20 cellular contexts compared by ENCODE assay signal in genomic region chr10:84539244-84539643, GRCh38.
DNase-seq lines count a peak whose midpoint lies in the region; ATAC-seq, FAIRE-seq and TF ChIP-seq lines count a peak whose summit lies in the region.
"Had no signal": no experiment of that assay in that cellular context is flagged by ENCODE, and none has a peak within 500 bp of the region (broad histone marks: within the 10 kb centered on the region; RNA-seq: fewer than 3 reads in every experiment).

No MANE protein-coding gene starts in this region.

- H2AFZ ChIP-seq in astrocyte (ENCODE audit: low read depth, low read length): no peak overlapping the region

- H3K9me3 ChIP-seq in astrocyte (ENCODE audit: insufficient read depth, low read depth, low read length): no peaks in the 10 kb centered on the region
- H3K9me3 ChIP-seq: ascending aorta, left ventricle myocardium inferior, right atrium auricular region had no signal

- FAIRE-seq in astrocyte (lab: Jason Lieb, UNC): no peak

- DNase-seq in AG08395 (ENCODE audit: low spot score): peak; percentile 38
- DNase-seq in HS-5 (ENCODE audit: low read depth): peak; percentile 72
- no peak for DNase-seq in astrocyte (ENCODE audit: low read depth)
- peak; percentile 31 for DNase-seq in glomerular visceral epithelial cell (ENCODE audit: extremely low spot score)
- DNase-seq in NCI-H1694 treated with DMSO at 0.1 percent for 48 hours (lab: John Stamatoyannopoulos, UW): no peak
- DNase-seq in HuH-7 (ENCODE audit: low spot score): no peak
- DNase-seq in NCI-H1048 (lab: John Stamatoyannopoulos, UW): no peak
- DNase-seq: activated CD4-positive, alpha-beta T cell treated with anti-CD3 and anti-CD28 coated beads, Interleukin-2, amount 10 ng/mL, durations not matched to agents 24 days and 14 days; activated naive CD4-positive, alpha-beta T cell treated with Interleukin-2 at 50 U/mL for 16 hours; glutamatergic neuron; left ventricle myocardium inferior; NCI-H1694; NK-92 treated with Interleukin-12 subunit alpha and Interleukin-12 subunit beta, amount 100 ng/mL, for 24 hours; nucleus accumbens; RPMI8226 had no signal

- H3K27me3 Mint-ChIP-seq in astrocyte (ENCODE audit: low read depth, unreplicated experiment): peaks cover 1% of the 10 kb centered on the region

- H3K36me3 Mint-ChIP-seq in astrocyte (ENCODE audit: low read depth, unreplicated experiment): peaks cover 2% of the 10 kb centered on the region

- ATAC-seq in GM19467 (IDR thresholded peaks at IDR 0.05; ENCODE audit: unreplicated experiment): no peak

- peak overlapping the region; percentile 98 for H3K27ac ChIP-seq in astrocyte (ENCODE audit: low read depth, low read length)
- H3K27ac ChIP-seq: ascending aorta, left ventricle myocardium inferior, right atrium auricular region had no signal

- peaks cover 18% of the 10 kb centered on the region for H3K4me1 ChIP-seq in astrocyte (ENCODE audit: insufficient read depth, low read length)

- H3K27me3 ChIP-seq in astrocyte (ENCODE audit: insufficient read depth, low read length): no peaks in the 10 kb centered on the region
- H3K27me3 ChIP-seq: ascending aorta, right atrium auricular region had no signal

- H3K79me2 ChIP-seq in astrocyte (ENCODE audit: insufficient read depth, low read length): no peaks in the 10 kb centered on the region

- H3K9me3 Mint-ChIP-seq in astrocyte (ENCODE audit: unreplicated experiment): no peaks in the 10 kb centered on the region
- H3K9me3 Mint-ChIP-seq: activated CD4-positive, alpha-beta T cell treated with anti-CD3 and anti-CD28 coated beads, Interleukin-2, amount 10 ng/mL, durations not matched to agents 24 days and 14 days; dendritic cell treated with granulocyte-macrophage colony-stimulating factor and Interleukin-4, amounts not matched to agents 40 ng/mL and 50 ng/mL, for 4 days; stimulated activated naive CD8-positive, alpha-beta T cell treated with anti-CD3 and anti-CD28 coated beads, Interleukin-15, Interleukin-2, amounts not matched to agents 100 ng/mL and 50 ng/mL, for 24 hours had no signal

- peak overlapping the region; percentile 90 for H3K9ac ChIP-seq in astrocyte (ENCODE audit: low read length)

- H4K20me1 ChIP-seq in astrocyte (ENCODE audit: insufficient read depth, low read length): no peaks in the 10 kb centered on the region

- peak overlapping the region; percentile 87 for H3K27ac Mint-ChIP-seq in astrocyte (ENCODE audit: unreplicated experiment)
- H3K27ac Mint-ChIP-seq: activated CD4-positive, alpha-beta T cell treated with anti-CD3 and anti-CD28 coated beads, Interleukin-2, amount 10 ng/mL, durations not matched to agents 24 days and 14 days; dendritic cell treated with granulocyte-macrophage colony-stimulating factor and Interleukin-4, amounts not matched to agents 40 ng/mL and 50 ng/mL, for 4 days; stimulated activated naive CD8-positive, alpha-beta T cell treated with anti-CD3 and anti-CD28 coated beads, Interleukin-15, Interleukin-2, amounts not matched to agents 100 ng/mL and 50 ng/mL, for 24 hours had no signal

- TF ChIP-seq CTCF in astrocyte (IDR thresholded peaks at IDR 0.05; ENCODE audit: insufficient read depth, low read depth, low read length): no peak

- H3K4me1 Mint-ChIP-seq in astrocyte (ENCODE audit: low read depth, unreplicated experiment): peaks cover 24% of the 10 kb centered on the region

- no peak overlapping the region for H3K4me3 Mint-ChIP-seq in astrocyte (ENCODE audit: unreplicated experiment)
- H3K4me3 Mint-ChIP-seq: activated CD4-positive, alpha-beta T cell treated with anti-CD3 and anti-CD28 coated beads, Interleukin-2, amount 10 ng/mL, durations not matched to agents 24 days and 14 days; dendritic cell treated with granulocyte-macrophage colony-stimulating factor and Interleukin-4, amounts not matched to agents 40 ng/mL and 50 ng/mL, for 4 days; stimulated activated naive CD8-positive, alpha-beta T cell treated with anti-CD3 and anti-CD28 coated beads, Interleukin-15, Interleukin-2, amounts not matched to agents 100 ng/mL and 50 ng/mL, for 24 hours had no signal

- H3K4me2 ChIP-seq in astrocyte (ENCODE audit: low read length): peak overlapping the region; percentile 90

- H3K4me3 ChIP-seq in astrocyte (ENCODE audit: insufficient read depth, low read depth, low read length): no peak overlapping the region
- H3K4me3 ChIP-seq: ascending aorta, left ventricle myocardium inferior, right atrium auricular region had no signal

- no peaks in the 10 kb centered on the region for H3K36me3 ChIP-seq in astrocyte (ENCODE audit: insufficient read depth, low read length)
- H3K36me3 ChIP-seq: ascending aorta, left ventricle myocardium inferior, right atrium auricular region had no signal

Comparison
In these comparisons a context has a peak if more than half of its experiments do, and no peak if none do; other contexts are left out.
1. DNase-seq: peak in AG08395 (single experiment), HS-5 (single experiment) and glomerular visceral epithelial cell (single experiment); none in astrocyte (single experiment), NCI-H1694 treated with DMSO at 0.1 percent for 48 hours (single experiment), HuH-7 (single experiment) and NCI-H1048 (single experiment).